In genomic region chr22:46951973-46952372, GRCh38 we compare ENCODE assay signal across 24 cellular contexts.
"Had no signal": no experiment of that assay in that cellular context is flagged by ENCODE, and none has a peak within 500 bp of the region (broad histone marks: within the 10 kb centered on the region; RNA-seq: fewer than 3 reads in every experiment).

No MANE protein-coding gene starts in this region.

- H3K27me3 ChIP-seq: colonic mucosa, neutrophil, right atrium auricular region, tibial nerve had no signal

- H3K4me3 ChIP-seq: colonic mucosa, lung, prostate gland, right atrium auricular region, smooth muscle cell, thoracic aorta, tibial nerve had no signal

- H3K27ac Mint-ChIP-seq: immature natural killer cell, memory B cell had no signal

- ATAC-seq: effector memory CD8-positive, alpha-beta T cell; left lobe of liver; natural killer cell; sciatic nerve; stimulated activated effector memory CD8-positive, alpha-beta T cell treated with anti-CD3 and anti-CD28 coated beads, Interleukin-12 subunit alpha, Interleukin-12 subunit beta, amount 100 ng/mL, for 72 hours had no signal

- H3K27me3 Mint-ChIP-seq: central memory CD8-positive, alpha-beta T cell; effector memory CD8-positive, alpha-beta T cell; memory B cell had no signal

- H3K36me3 ChIP-seq: colonic mucosa, prostate gland, right atrium auricular region, thoracic aorta had no signal

- H3K9me3 Mint-ChIP-seq: central memory CD8-positive, alpha-beta T cell; effector memory CD8-positive, alpha-beta T cell; immature natural killer cell; memory B cell; natural killer cell; stimulated activated effector memory CD8-positive, alpha-beta T cell treated with anti-CD3 and anti-CD28 coated beads, Interleukin-12 subunit alpha, Interleukin-12 subunit beta, amount 100 ng/mL, for 72 hours had no signal

- FAIRE-seq: frontal cortex, keratinocyte had no signal

- H3K36me3 Mint-ChIP-seq: natural killer cell had no signal

- H3K4me3 Mint-ChIP-seq: central memory CD8-positive, alpha-beta T cell; effector memory CD8-positive, alpha-beta T cell; immature natural killer cell; memory B cell; natural killer cell; stimulated activated effector memory CD8-positive, alpha-beta T cell treated with anti-CD3 and anti-CD28 coated beads, Interleukin-12 subunit alpha, Interleukin-12 subunit beta, amount 100 ng/mL, for 72 hours had no signal

- DNase-seq: colonic mucosa; effector memory CD8-positive, alpha-beta T cell; hypothalamus; immature natural killer cell; natural killer cell; stimulated activated CD4-positive, alpha-beta T cell treated with anti-CD3 and anti-CD28 coated beads, Interleukin-12 subunit alpha, Interleukin-12 subunit beta, amount 100 ng/mL, for 4 hours; stimulated activated CD4-positive, alpha-beta T cell treated with anti-CD3 and anti-CD28 coated beads, Interleukin-1b, Interleukin-23, amount 100 ng/mL, for 48 hours; stimulated activated CD4-positive, alpha-beta T cell treated with anti-CD3 and anti-CD28 coated beads, Interleukin-4, amount 100 ng/mL, for 1 hour; stimulated activated naive CD4-positive, alpha-beta T cell treated with Interleukin-2 at 50 U/mL for 16 hours; substantia nigra had no signal
